16 cellular contexts compared by ENCODE assay signal in the genomic region with DNA sequence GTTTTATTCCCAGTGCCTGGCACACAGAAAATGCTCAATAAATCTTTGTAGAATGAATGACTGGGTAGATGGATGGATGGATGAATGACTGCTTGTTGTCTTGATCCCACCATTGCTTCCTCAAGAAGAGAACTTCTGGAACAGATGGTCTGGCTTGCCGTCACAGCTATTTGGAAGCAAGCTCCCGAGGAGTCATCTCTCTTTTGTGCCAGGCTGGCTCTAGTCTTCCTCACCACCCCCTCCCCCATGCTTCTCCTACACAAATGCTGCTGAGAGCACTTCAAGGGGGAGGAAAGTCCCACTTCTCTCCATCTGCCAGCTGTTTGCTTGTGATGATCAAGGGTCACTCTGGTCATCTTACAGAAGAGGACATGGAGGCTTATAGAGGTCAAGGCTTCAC. TPM values are rescaled to one million over a fixed set of nuclear protein-coding genes. Genes with fewer than 3 reads are reported as not detected.
A peak's percentile ranks its signal among the peaks of the same experiment; 100 is the strongest.
DNase-seq lines count a peak whose midpoint lies in the region; ATAC-seq and TF ChIP-seq lines count a peak whose summit lies in the region.
"Had no signal": no experiment of that assay in that cellular context is flagged by ENCODE, and none has a peak within 500 bp of the region (broad histone marks: within the 10 kb centered on the region; RNA-seq: fewer than 3 reads in every experiment).

No MANE protein-coding gene starts in this region.

- peaks cover 5% of the 10 kb centered on the region for H3K9me3 Mint-ChIP-seq in osteocyte (ENCODE audit: unreplicated experiment)
- H3K9me3 Mint-ChIP-seq in CD8-positive, alpha-beta T cell, result no peaks in the 10 kb centered on the region

- peaks cover 15% of the 10 kb centered on the region for H3K4me1 ChIP-seq in mammary epithelial cell (ENCODE audit: insufficient read depth, low read length)
- no peaks in the 10 kb centered on the region for H3K4me1 ChIP-seq in CD8-positive, alpha-beta T cell (ENCODE audit: insufficient read depth, low read length)
- H3K4me1 ChIP-seq: foreskin keratinocyte, thyroid gland had no signal

- TF ChIP-seq CTCF in mammary epithelial cell (conservative IDR thresholded peaks at IDR 0.05 in 1 of 2, IDR thresholded peaks at IDR 0.05 in 1 of 2; ENCODE audit: extremely low read depth in 1 of 2, insufficient read depth in 1 of 2, low read depth in 1 of 2, low read length in 2 of 2) (no peak), osteocyte (IDR thresholded peaks at IDR 0.05) (no peak)
- TF ChIP-seq CTCF in CD8-positive, alpha-beta T cell (IDR thresholded peaks at IDR 0.05), result no peak

- no peak for ATAC-seq in CD8-positive, alpha-beta T cell

- POLR2A ChIA-PET in CD8-positive, alpha-beta T cell (lab: Charles Lee), result no interaction called here

- H3K4me1 Mint-ChIP-seq in osteocyte (ENCODE audit: unreplicated experiment), result peaks cover 23% of the 10 kb centered on the region
- no peaks in the 10 kb centered on the region for H3K4me1 Mint-ChIP-seq in CD8-positive, alpha-beta T cell (ENCODE audit: low read depth)
- H3K4me1 Mint-ChIP-seq: activated CD4-positive, alpha-beta T cell treated with anti-CD3 and anti-CD28 coated beads, Interleukin-2, amount 10 ng/mL, durations not matched to agents 7 days and 5 days had no signal

- peaks cover 29% of the 10 kb centered on the region for H3K27me3 Mint-ChIP-seq in osteocyte (ENCODE audit: unreplicated experiment)
- H3K27me3 Mint-ChIP-seq in CD8-positive, alpha-beta T cell (ENCODE audit: low read depth), result peaks cover 36% of the 10 kb centered on the region

- H3K9me3 ChIP-seq in mammary epithelial cell (replicated peaks; ENCODE audit: insufficient read depth, low read length), result peaks cover 2% of the 10 kb centered on the region
- H3K9me3 ChIP-seq in CD8-positive, alpha-beta T cell (ENCODE audit: low read length), result no peaks in the 10 kb centered on the region
- H3K9me3 ChIP-seq: left ventricle myocardium inferior, thyroid gland had no signal

- WGBS in mammary epithelial cell (ENCODE audit: low coverage, missing lambda C conversion rate), result 94% methylated on average over 2 of the region's 2 CpGs

- H3K4me2 ChIP-seq in mammary epithelial cell (ENCODE audit: insufficient read depth, low read depth, low read length), result no peak overlapping the region

- H3K9ac ChIP-seq in mammary epithelial cell (ENCODE audit: insufficient read depth, low read length), result no peak overlapping the region

- no peak overlapping the region for H3K27ac ChIP-seq in mammary epithelial cell (ENCODE audit: insufficient read depth, low read depth, low read length)
- no peak overlapping the region for H3K27ac ChIP-seq in CD8-positive, alpha-beta T cell (ENCODE audit: low read depth, low read length)
- H3K27ac ChIP-seq: foreskin keratinocyte, left ventricle myocardium inferior, thyroid gland had no signal

- intact Hi-C loops in mammary epithelial cell (cut with micrococcal nuclease), result no loop called here
- intact Hi-C loops in CD8-positive, alpha-beta T cell (cut with DNase I, micrococcal nuclease), result no loop called here

- H2AFZ ChIP-seq in mammary epithelial cell (ENCODE audit: low read depth, low read length), result no peak overlapping the region

- in situ Hi-C loops in mammary epithelial cell (cut with MboI; ENCODE audit: low sequenced_read_pairs in 2 of 2), result no loop called here

- no peaks in the 10 kb centered on the region for H4K20me1 ChIP-seq in mammary epithelial cell (ENCODE audit: insufficient read depth, low read length)

- H3K4me3 Mint-ChIP-seq in osteocyte (ENCODE audit: unreplicated experiment), result no peak overlapping the region
- no peak overlapping the region for H3K4me3 Mint-ChIP-seq in CD8-positive, alpha-beta T cell
- H3K4me3 Mint-ChIP-seq: activated CD4-positive, alpha-beta T cell treated with anti-CD3 and anti-CD28 coated beads, Interleukin-2, amount 10 ng/mL, durations not matched to agents 7 days and 5 days; CD14-positive monocyte had no signal

- H3K4me3 ChIP-seq in mammary epithelial cell (replicated peaks in 1 of 3; ENCODE audit: insufficient read depth in 1 of 3, low read depth in 2 of 3, low read length in 3 of 3), result no peak overlapping the region
- H3K4me3 ChIP-seq in CD8-positive, alpha-beta T cell (ENCODE audit: low read depth, low read length), result no peak overlapping the region
- H3K4me3 ChIP-seq: left ventricle myocardium inferior, thyroid gland had no signal

- peak; percentile 68 for DNase-seq in DMS 273 (lab: John Stamatoyannopoulos, UW; ENCODE audit: unreplicated experiment)
- peak; percentile 68 to 95 for DNase-seq in NCI-H446 (lab: John Stamatoyannopoulos, UW)
- no peak for DNase-seq in mammary epithelial cell
- DNase-seq in osteocyte (ENCODE audit: extremely low spot score, unreplicated experiment), result no peak
- DNase-seq in cerebellar nuclear complex (lab: John Stamatoyannopoulos, UW), result no peak
- no peak for DNase-seq in DMS153 treated with DMSO at 0.1 percent for 48 hours (lab: John Stamatoyannopoulos, UW; ENCODE audit: unreplicated experiment)
- DNase-seq in CD8-positive, alpha-beta T cell, result no peak
- DNase-seq: activated CD4-positive, alpha-beta T cell treated with anti-CD3 and anti-CD28 coated beads, Interleukin-2, amount 10 ng/mL, durations not matched to agents 7 days and 5 days; activated CD8-positive, alpha-beta memory T cell treated with anti-CD3 and anti-CD28 coated beads, Interleukin-2, amount 50 U/mL, for 48 hours; activated gamma-delta T cell treated with Interleukin-2 at 50 U/mL for 16 hours; left ventricle myocardium inferior; NCI-H187; NCI-H345; thyroid gland had no signal

- H3K36me3 ChIP-seq in mammary epithelial cell (ENCODE audit: insufficient read depth, low read length), result no peaks in the 10 kb centered on the region
- no peaks in the 10 kb centered on the region for H3K36me3 ChIP-seq in CD8-positive, alpha-beta T cell (ENCODE audit: insufficient read depth, low read length)
- H3K36me3 ChIP-seq: left ventricle myocardium inferior, thyroid gland had no signal

- TSS peak; percentile 58 for BruUV-seq in mammary epithelial cell (replicated peaks; lab: Mats Ljungman, UMichigan)

- CTCF ChIA-PET in mammary epithelial cell (lab: Charles Lee; ENCODE audit: low non-redundant PET), result no interaction called here
- CTCF ChIA-PET in CD8-positive, alpha-beta T cell (lab: Charles Lee), result no interaction called here

- peak overlapping the region; percentile 89 for H3K27ac Mint-ChIP-seq in osteocyte (ENCODE audit: unreplicated experiment)
- H3K27ac Mint-ChIP-seq in CD8-positive, alpha-beta T cell, result no peak overlapping the region
- H3K27ac Mint-ChIP-seq: activated CD4-positive, alpha-beta T cell treated with anti-CD3 and anti-CD28 coated beads, Interleukin-2, amount 10 ng/mL, durations not matched to agents 7 days and 5 days had no signal

- H3K27me3 ChIP-seq in mammary epithelial cell (ENCODE audit: insufficient read depth, low read length), result no peaks in the 10 kb centered on the region
- H3K27me3 ChIP-seq in CD8-positive, alpha-beta T cell (ENCODE audit: insufficient read depth, low read length), result no peaks in the 10 kb centered on the region

- dilution Hi-C loops in mammary epithelial cell (cut with HindIII; ENCODE audit: low sequenced_read_pairs), result no loop called here

- H3K79me2 ChIP-seq in mammary epithelial cell (ENCODE audit: insufficient read depth, low read length), result no peaks in the 10 kb centered on the region

- H3K36me3 Mint-ChIP-seq in osteocyte (ENCODE audit: unreplicated experiment), result no peaks in the 10 kb centered on the region
- no peaks in the 10 kb centered on the region for H3K36me3 Mint-ChIP-seq in CD8-positive, alpha-beta T cell
- H3K36me3 Mint-ChIP-seq: CD14-positive monocyte had no signal

RNA-seq across cellular contexts. Expression of gene KCNG1, which starts 11.6 kb away (rescaled TPM):
- 10 to 100 TPM; 43.9 to 53.0 TPM for total RNA-seq in mammary epithelial cell
- polyA plus RNA-seq in mammary epithelial cell, result 19.2 TPM
- polyA minus RNA-seq in mammary epithelial cell, result 19.2 TPM
- 6.3 and 6.9 TPM in 2 replicates for total RNA-seq in osteocyte
- not detected for total RNA-seq in CD8-positive, alpha-beta T cell
- total RNA-seq: activated CD4-positive, alpha-beta T cell treated with anti-CD3 and anti-CD28 coated beads, Interleukin-2, amount 10 ng/mL, durations not matched to agents 7 days and 5 days had no signal
- polyA plus RNA-seq: CD14-positive monocyte had no signal

Comparison
In these comparisons a context has a peak if more than half of its experiments do, and no peak if none do; other contexts are left out.
1. DNase-seq: peak in DMS 273 (single experiment) and NCI-H446 (2 of 2); none in mammary epithelial cell (single experiment), osteocyte (single experiment), cerebellar nuclear complex (0 of 2), DMS153 treated with DMSO at 0.1 percent for 48 hours (single experiment) and CD8-positive, alpha-beta T cell (0 of 7).